In genomic region chr16:86670835-86671234, GRCh38 we compare ENCODE assay signal across 20 cellular contexts.
"Had no signal": no experiment of that assay in that cellular context is flagged by ENCODE, and none has a peak within 500 bp of the region (broad histone marks: within the 10 kb centered on the region; RNA-seq: fewer than 3 reads in every experiment).

No MANE protein-coding gene starts in this region.

- DNase-seq: activated CD4-positive, alpha-beta T cell treated with anti-CD3 and anti-CD28 coated beads, Interleukin-2, amount 10 ng/mL, durations not matched to agents 7 days and 5 days; activated CD8-positive, alpha-beta memory T cell treated with anti-CD3 and anti-CD28 coated beads, Interleukin-2, amount 50 U/mL, for 4 hours; activated CD8-positive, alpha-beta T cell treated with anti-CD3 and anti-CD28 coated beads, Interleukin-2, amount 10 ng/mL, durations not matched to agents 7 days and 5 days; activated naive CD4-positive, alpha-beta T cell treated with anti-CD3 and anti-CD28 coated beads for 36 hours; activated T-cell treated with anti-CD3 and anti-CD28 coated beads, Interleukin-2, amount 50 U/mL, for 4 hours; body of pancreas; hippocampal formation; islet precursor cell; mammary epithelial cell; psoas muscle; spleen; stimulated activated CD4-positive, alpha-beta T cell treated with anti-CD3 and anti-CD28 coated beads, Interleukin-4, amount 100 ng/mL, for 4 hours; T-cell; T-helper 9 cell; testis; uterus had no signal

- H3K9me3 ChIP-seq: body of pancreas, psoas muscle, testis, uterus had no signal

- H3K27ac ChIP-seq: body of pancreas, psoas muscle, spleen, testis, uterus had no signal

- H3K4me1 ChIP-seq: body of pancreas had no signal

- H3K4me3 Mint-ChIP-seq: activated CD4-positive, alpha-beta T cell treated with anti-CD3 and anti-CD28 coated beads, Interleukin-2, amount 10 ng/mL, durations not matched to agents 7 days and 5 days; activated CD8-positive, alpha-beta T cell treated with anti-CD3 and anti-CD28 coated beads, Interleukin-2, amount 10 ng/mL, durations not matched to agents 7 days and 5 days; activated naive CD4-positive, alpha-beta T cell treated with anti-CD3 and anti-CD28 coated beads for 36 hours; activated T-cell treated with anti-CD3 and anti-CD28 coated beads, Interleukin-2, amount 50 U/mL, for 4 hours; neural crest cell; stimulated activated memory B cell treated with anti-CD40 and anti-IgM and Interleukin-4, amounts not matched to agents 10 μg/mL and 1 μg/mL and 100 μg/mL, for 72 hours; T-cell had no signal

- H3K4me1 Mint-ChIP-seq: stimulated activated memory B cell treated with anti-CD40 and anti-IgM and Interleukin-4, amounts not matched to agents 10 μg/mL and 1 μg/mL and 100 μg/mL, for 72 hours; T-cell had no signal

- H3K27me3 ChIP-seq: testis, uterus had no signal

- H3K36me3 Mint-ChIP-seq: stimulated activated memory B cell treated with anti-CD40 and anti-IgM and Interleukin-4, amounts not matched to agents 10 μg/mL and 1 μg/mL and 100 μg/mL, for 72 hours; T-cell had no signal

- H3K4me3 ChIP-seq: body of pancreas, spleen, testis, uterus had no signal

- H3K36me3 ChIP-seq: spleen, uterus had no signal

- H3K27ac Mint-ChIP-seq: activated CD4-positive, alpha-beta T cell treated with anti-CD3 and anti-CD28 coated beads, Interleukin-2, amount 10 ng/mL, durations not matched to agents 7 days and 5 days; activated CD8-positive, alpha-beta T cell treated with anti-CD3 and anti-CD28 coated beads, Interleukin-2, amount 10 ng/mL, durations not matched to agents 7 days and 5 days; activated naive CD4-positive, alpha-beta T cell treated with anti-CD3 and anti-CD28 coated beads for 36 hours; stimulated activated memory B cell treated with anti-CD40 and anti-IgM and Interleukin-4, amounts not matched to agents 10 μg/mL and 1 μg/mL and 100 μg/mL, for 72 hours; T-cell had no signal

- H3K9me3 Mint-ChIP-seq: activated CD4-positive, alpha-beta T cell treated with anti-CD3 and anti-CD28 coated beads, Interleukin-2, amount 10 ng/mL, durations not matched to agents 7 days and 5 days; activated naive CD4-positive, alpha-beta T cell treated with anti-CD3 and anti-CD28 coated beads for 36 hours; activated T-cell treated with anti-CD3 and anti-CD28 coated beads, Interleukin-2, amount 50 U/mL, for 4 hours; T-cell had no signal

- ATAC-seq: activated CD4-positive, CD25-positive, alpha-beta regulatory T cell treated with anti-CD3 and anti-CD28 coated beads, Interleukin-2, amount 50 U/mL, for 24 hours; activated CD8-positive, alpha-beta T cell treated with anti-CD3 and anti-CD28 coated beads, Interleukin-2, amount 10 ng/mL, durations not matched to agents 7 days and 5 days; activated T-cell treated with anti-CD3 and anti-CD28 coated beads, Interleukin-2, amount 50 U/mL, for 4 hours; body of pancreas; SK-N-SH treated with all-trans-retinoic acid at 6 μM for 48 hours; stimulated activated memory B cell treated with anti-CD40 and anti-IgM and Interleukin-4, amounts not matched to agents 10 μg/mL and 1 μg/mL and 100 μg/mL, for 72 hours; T-cell had no signal
